ENCODE assay signal across 23 cellular contexts in the genomic region with DNA sequence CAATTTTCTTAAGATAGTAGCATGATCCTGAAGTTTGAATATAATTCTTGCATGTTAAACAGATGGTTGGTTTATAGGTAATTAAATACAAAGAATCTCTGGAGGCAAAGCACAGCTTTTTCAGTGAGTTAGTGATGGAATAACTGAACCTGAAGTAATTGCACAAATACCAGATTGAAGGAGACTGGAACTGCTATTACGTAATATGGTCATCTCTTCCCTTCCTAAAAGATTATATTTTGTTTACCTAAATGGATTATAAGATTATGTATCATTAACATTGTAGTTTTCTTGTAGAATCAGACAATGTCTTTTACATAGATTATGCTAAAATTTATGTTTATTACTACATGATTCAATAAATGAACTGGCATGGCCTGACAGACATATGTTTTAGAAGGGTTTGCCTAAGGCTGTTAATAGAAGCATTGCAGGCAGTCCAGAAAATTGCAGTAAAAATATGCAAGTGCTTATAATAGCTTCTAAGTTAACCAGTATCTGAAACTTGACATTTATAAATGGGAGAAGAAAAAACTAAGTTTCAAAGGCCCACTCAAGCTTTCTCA. TPM values are rescaled to one million over a fixed set of nuclear protein-coding genes. Genes with fewer than 3 reads are reported as not detected.
"Had no signal": no experiment of that assay in that cellular context is flagged by ENCODE, and none has a peak within 500 bp of the region (broad histone marks: within the 10 kb centered on the region; RNA-seq: fewer than 3 reads in every experiment).

No MANE protein-coding gene starts in this region.

- H3K36me3 Mint-ChIP-seq: type B pancreatic cell had no signal

- H3K4me3 Mint-ChIP-seq: dendritic cell treated with granulocyte-macrophage colony-stimulating factor and Interleukin-4, amounts not matched to agents 40 ng/mL and 50 ng/mL, for 4 days; effector memory CD8-positive, alpha-beta T cell; naive thymus-derived CD8-positive, alpha-beta T cell; neural crest cell; type B pancreatic cell had no signal

- H3K9me3 Mint-ChIP-seq: dendritic cell treated with granulocyte-macrophage colony-stimulating factor and Interleukin-4, amounts not matched to agents 40 ng/mL and 50 ng/mL, for 4 days; neural crest cell had no signal

- H3K4me1 Mint-ChIP-seq: naive thymus-derived CD8-positive, alpha-beta T cell; neural crest cell had no signal

- H3K27me3 ChIP-seq: esophagus muscularis mucosa, gastroesophageal sphincter, sigmoid colon, stomach had no signal

- H3K4me3 ChIP-seq: esophagus muscularis mucosa, gastroesophageal sphincter, mucosa of descending colon, sigmoid colon, skin epidermis, stomach, thoracic aorta had no signal

- H3K4me1 ChIP-seq: esophagus muscularis mucosa, gastroesophageal sphincter, stomach had no signal

- H3K9me3 ChIP-seq: esophagus muscularis mucosa, gastroesophageal sphincter, mucosa of descending colon, sigmoid colon, stomach, thoracic aorta had no signal

- ATAC-seq: effector memory CD8-positive, alpha-beta T cell; gastroesophageal sphincter; left lobe of liver; mucosa of descending colon; naive thymus-derived CD8-positive, alpha-beta T cell had no signal

- DNase-seq: effector memory CD8-positive, alpha-beta T cell; foreskin fibroblast; glutamatergic neuron; islet precursor cell; mammary epithelial cell; mucosa of descending colon; naive thymus-derived CD8-positive, alpha-beta T cell; posterior cingulate gyrus; sigmoid colon; stimulated activated CD4-positive, alpha-beta T cell treated with anti-CD3 and anti-CD28 coated beads, Interleukin-2, amount 100 ng/mL, for 24 hours; stimulated activated naive CD4-positive, alpha-beta T cell; stomach; substantia nigra had no signal

- H3K27me3 Mint-ChIP-seq: type B pancreatic cell had no signal

- H3K36me3 ChIP-seq: esophagus muscularis mucosa, gastroesophageal sphincter, sigmoid colon, stomach, thoracic aorta had no signal

- H3K27ac Mint-ChIP-seq: dendritic cell treated with granulocyte-macrophage colony-stimulating factor and Interleukin-4, amounts not matched to agents 40 ng/mL and 50 ng/mL, for 4 days; effector memory CD8-positive, alpha-beta T cell; naive thymus-derived CD8-positive, alpha-beta T cell; type B pancreatic cell had no signal

- H3K27ac ChIP-seq: epithelial cell of prostate, esophagus muscularis mucosa, gastroesophageal sphincter, sigmoid colon, skin epidermis, stomach, thoracic aorta had no signal

RNA-seq across cellular contexts. Expression of gene GPR37, which starts 35.8 kb away (rescaled TPM):
- total RNA-seq: mesenteric fat pad; naive thymus-derived CD8-positive, alpha-beta T cell had no signal
- polyA plus RNA-seq: naive thymus-derived CD8-positive, alpha-beta T cell had no signal
